In the genomic region with DNA sequence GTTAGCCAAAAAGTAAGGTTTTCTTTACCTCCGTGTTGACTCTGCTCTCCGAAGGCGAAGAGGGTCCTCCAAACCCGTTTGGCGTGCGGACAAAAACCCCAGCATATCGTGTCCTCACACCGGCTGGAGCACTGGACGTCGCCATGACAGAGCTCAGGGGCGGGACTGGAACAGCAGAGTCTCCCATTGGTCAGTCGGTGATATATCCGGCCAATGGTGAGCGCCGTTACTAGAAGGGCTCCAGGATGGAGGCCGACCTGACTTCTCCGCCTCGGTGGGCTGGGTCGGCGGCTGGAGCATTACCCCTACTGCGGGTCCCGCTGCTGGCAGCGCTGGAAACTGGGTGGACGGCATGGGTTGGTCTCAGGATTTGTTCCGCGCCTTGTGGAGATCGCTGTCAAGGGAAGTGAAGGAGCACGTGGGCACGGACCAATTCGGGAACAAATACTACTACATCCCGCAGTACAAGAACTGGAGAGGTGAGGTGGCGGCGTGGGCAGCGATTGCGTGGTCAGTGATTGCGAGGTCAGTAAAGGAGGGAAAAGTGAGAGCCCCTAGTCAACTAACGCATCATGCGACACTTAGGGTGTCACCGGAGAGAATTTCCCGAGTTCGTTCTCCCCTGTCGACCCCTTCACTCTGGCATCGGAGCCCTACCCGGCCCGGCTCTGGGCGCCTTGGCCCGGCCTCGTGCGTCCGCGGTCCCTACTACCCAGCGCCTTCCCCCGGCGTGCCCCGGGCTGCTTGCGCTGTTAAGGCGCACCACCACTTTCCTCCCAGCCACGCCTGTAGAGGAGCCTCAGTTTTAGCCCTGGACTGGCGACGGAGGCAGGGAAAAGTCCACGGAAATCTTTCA, we compare ENCODE assay signal across 1 cellular context.
TF ChIP-seq lines count a peak whose summit lies in the region.

A gene with protein sequence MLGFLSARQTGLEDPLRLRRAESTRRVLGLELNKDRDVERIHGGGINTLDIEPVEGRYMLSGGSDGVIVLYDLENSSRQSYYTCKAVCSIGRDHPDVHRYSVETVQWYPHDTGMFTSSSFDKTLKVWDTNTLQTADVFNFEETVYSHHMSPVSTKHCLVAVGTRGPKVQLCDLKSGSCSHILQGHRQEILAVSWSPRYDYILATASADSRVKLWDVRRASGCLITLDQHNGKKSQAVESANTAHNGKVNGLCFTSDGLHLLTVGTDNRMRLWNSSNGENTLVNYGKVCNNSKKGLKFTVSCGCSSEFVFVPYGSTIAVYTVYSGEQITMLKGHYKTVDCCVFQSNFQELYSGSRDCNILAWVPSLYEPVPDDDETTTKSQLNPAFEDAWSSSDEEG (minus strand): TSS at position 167 of the 856 bp plus-strand sequence. CDS start 62 bp downstream, at position 105.
A gene with protein sequence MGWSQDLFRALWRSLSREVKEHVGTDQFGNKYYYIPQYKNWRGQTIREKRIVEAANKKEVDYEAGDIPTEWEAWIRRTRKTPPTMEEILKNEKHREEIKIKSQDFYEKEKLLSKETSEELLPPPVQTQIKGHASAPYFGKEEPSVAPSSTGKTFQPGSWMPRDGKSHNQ (plus strand): TSS at position 302 of the 856 bp plus-strand sequence. CDS start 51 bp downstream, at position 353.

TF ChIP-seq in K562, 482 proteins besides CTCF, POLR2A, EP300 and RAD21 (continued from another document and continues in another):
- TF ChIP-seq, protein P1, sequence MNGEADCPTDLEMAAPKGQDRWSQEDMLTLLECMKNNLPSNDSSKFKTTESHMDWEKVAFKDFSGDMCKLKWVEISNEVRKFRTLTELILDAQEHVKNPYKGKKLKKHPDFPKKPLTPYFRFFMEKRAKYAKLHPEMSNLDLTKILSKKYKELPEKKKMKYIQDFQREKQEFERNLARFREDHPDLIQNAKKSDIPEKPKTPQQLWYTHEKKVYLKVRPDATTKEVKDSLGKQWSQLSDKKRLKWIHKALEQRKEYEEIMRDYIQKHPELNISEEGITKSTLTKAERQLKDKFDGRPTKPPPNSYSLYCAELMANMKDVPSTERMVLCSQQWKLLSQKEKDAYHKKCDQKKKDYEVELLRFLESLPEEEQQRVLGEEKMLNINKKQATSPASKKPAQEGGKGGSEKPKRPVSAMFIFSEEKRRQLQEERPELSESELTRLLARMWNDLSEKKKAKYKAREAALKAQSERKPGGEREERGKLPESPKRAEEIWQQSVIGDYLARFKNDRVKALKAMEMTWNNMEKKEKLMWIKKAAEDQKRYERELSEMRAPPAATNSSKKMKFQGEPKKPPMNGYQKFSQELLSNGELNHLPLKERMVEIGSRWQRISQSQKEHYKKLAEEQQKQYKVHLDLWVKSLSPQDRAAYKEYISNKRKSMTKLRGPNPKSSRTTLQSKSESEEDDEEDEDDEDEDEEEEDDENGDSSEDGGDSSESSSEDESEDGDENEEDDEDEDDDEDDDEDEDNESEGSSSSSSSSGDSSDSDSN (IDR thresholded peaks at IDR 0.05; ENCODE audit: borderline replicate concordance in 1 of 2, low read depth in 2 of 2, low read length in 2 of 2): peak in 1 of 2 experiments; percentile 40; a peak in 1 of 4 replicates
- TF ChIP-seq MAZ (CRISPR knock-in tag; conservative IDR thresholded peaks at IDR 0.05 in 1 of 2, IDR thresholded peaks at IDR 0.05 in 1 of 2) (no peak; a peak in 1 of 4 replicates), SMAD3 (CRISPR knock-in tag; conservative IDR thresholded peaks at IDR 0.05) (no peak), FUS (optimal IDR thresholded peaks at IDR 0.05; ENCODE audit: low read depth, low read length) (no peak), MCM3 (IDR thresholded peaks at IDR 0.05) (no peak), MAFK (IDR thresholded peaks at IDR 0.05; ENCODE audit: low read length) (no peak), ZNF431 (CRISPR knock-in tag; IDR thresholded peaks at IDR 0.05) (peak; percentile 69; the same call in 1 of the 2 replicates), SMAD1 (IDR thresholded peaks at IDR 0.05; ENCODE audit: low read depth, low read length, partially characterized antibody) (no peak), CREBBP (IDR thresholded peaks at IDR 0.05; ENCODE audit: low read depth, low read length) (no peak), TBL1XR1 (IDR thresholded peaks at IDR 0.05; ENCODE audit: low read length in 2 of 2) (no peak), MIER1 (IDR thresholded peaks at IDR 0.05; ENCODE audit: low read depth) (no peak), ETV6 (IDR thresholded peaks at IDR 0.05; ENCODE audit: borderline replicate concordance in 1 of 2, low read depth in 2 of 2, low read length in 1 of 2) (no peak), ETV6 (CRISPR knock-in tag; IDR thresholded peaks at IDR 0.05; ENCODE audit: borderline replicate concordance) (no peak), CC2D1A (IDR thresholded peaks at IDR 0.05) (no peak; the same call in 1 of the 2 replicates), RFX1 (IDR thresholded peaks at IDR 0.05) (peak; percentile 80), ZNF830 (CRISPR knock-in tag; IDR thresholded peaks at IDR 0.05) (no peak), MTF1 (CRISPR knock-in tag; IDR thresholded peaks at IDR 0.05; ENCODE audit: borderline replicate concordance) (no peak), CEBPB (tag; IDR thresholded peaks at IDR 0.05) (no peak)
- TF ChIP-seq, protein P2, sequence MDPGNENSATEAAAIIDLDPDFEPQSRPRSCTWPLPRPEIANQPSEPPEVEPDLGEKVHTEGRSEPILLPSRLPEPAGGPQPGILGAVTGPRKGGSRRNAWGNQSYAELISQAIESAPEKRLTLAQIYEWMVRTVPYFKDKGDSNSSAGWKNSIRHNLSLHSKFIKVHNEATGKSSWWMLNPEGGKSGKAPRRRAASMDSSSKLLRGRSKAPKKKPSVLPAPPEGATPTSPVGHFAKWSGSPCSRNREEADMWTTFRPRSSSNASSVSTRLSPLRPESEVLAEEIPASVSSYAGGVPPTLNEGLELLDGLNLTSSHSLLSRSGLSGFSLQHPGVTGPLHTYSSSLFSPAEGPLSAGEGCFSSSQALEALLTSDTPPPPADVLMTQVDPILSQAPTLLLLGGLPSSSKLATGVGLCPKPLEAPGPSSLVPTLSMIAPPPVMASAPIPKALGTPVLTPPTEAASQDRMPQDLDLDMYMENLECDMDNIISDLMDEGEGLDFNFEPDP (CRISPR knock-in tag; IDR thresholded peaks at IDR 0.05): no peak
- TF ChIP-seq, protein P3, sequence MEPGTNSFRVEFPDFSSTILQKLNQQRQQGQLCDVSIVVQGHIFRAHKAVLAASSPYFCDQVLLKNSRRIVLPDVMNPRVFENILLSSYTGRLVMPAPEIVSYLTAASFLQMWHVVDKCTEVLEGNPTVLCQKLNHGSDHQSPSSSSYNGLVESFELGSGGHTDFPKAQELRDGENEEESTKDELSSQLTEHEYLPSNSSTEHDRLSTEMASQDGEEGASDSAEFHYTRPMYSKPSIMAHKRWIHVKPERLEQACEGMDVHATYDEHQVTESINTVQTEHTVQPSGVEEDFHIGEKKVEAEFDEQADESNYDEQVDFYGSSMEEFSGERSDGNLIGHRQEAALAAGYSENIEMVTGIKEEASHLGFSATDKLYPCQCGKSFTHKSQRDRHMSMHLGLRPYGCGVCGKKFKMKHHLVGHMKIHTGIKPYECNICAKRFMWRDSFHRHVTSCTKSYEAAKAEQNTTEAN (CRISPR knock-in tag; IDR thresholded peaks at IDR 0.05): no peak
- TF ChIP-seq, protein P4, sequence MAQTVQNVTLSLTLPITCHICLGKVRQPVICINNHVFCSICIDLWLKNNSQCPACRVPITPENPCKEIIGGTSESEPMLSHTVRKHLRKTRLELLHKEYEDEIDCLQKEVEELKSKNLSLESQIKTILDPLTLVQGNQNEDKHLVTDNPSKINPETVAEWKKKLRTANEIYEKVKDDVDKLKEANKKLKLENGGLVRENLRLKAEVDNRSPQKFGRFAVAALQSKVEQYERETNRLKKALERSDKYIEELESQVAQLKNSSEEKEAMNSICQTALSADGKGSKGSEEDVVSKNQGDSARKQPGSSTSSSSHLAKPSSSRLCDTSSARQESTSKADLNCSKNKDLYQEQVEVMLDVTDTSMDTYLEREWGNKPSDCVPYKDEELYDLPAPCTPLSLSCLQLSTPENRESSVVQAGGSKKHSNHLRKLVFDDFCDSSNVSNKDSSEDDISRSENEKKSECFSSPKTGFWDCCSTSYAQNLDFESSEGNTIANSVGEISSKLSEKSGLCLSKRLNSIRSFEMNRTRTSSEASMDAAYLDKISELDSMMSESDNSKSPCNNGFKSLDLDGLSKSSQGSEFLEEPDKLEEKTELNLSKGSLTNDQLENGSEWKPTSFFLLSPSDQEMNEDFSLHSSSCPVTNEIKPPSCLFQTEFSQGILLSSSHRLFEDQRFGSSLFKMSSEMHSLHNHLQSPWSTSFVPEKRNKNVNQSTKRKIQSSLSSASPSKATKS (CRISPR knock-in tag; IDR thresholded peaks at IDR 0.05): no peak
- TF ChIP-seq, protein P5, sequence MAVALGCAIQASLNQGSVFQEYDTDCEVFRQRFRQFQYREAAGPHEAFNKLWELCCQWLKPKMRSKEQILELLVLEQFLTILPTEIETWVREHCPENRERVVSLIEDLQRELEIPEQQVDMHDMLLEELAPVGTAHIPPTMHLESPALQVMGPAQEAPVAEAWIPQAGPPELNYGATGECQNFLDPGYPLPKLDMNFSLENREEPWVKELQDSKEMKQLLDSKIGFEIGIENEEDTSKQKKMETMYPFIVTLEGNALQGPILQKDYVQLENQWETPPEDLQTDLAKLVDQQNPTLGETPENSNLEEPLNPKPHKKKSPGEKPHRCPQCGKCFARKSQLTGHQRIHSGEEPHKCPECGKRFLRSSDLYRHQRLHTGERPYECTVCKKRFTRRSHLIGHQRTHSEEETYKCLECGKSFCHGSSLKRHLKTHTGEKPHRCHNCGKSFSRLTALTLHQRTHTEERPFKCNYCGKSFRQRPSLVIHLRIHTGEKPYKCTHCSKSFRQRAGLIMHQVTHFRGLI (CRISPR knock-in tag; IDR thresholded peaks at IDR 0.05): no peak
- TF ChIP-seq, protein P6, sequence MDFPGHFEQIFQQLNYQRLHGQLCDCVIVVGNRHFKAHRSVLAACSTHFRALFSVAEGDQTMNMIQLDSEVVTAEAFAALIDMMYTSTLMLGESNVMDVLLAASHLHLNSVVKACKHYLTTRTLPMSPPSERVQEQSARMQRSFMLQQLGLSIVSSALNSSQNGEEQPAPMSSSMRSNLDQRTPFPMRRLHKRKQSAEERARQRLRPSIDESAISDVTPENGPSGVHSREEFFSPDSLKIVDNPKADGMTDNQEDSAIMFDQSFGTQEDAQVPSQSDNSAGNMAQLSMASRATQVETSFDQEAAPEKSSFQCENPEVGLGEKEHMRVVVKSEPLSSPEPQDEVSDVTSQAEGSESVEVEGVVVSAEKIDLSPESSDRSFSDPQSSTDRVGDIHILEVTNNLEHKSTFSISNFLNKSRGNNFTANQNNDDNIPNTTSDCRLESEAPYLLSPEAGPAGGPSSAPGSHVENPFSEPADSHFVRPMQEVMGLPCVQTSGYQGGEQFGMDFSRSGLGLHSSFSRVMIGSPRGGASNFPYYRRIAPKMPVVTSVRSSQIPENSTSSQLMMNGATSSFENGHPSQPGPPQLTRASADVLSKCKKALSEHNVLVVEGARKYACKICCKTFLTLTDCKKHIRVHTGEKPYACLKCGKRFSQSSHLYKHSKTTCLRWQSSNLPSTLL (IDR thresholded peaks at IDR 0.05): no peak
- TF ChIP-seq, protein P7, sequence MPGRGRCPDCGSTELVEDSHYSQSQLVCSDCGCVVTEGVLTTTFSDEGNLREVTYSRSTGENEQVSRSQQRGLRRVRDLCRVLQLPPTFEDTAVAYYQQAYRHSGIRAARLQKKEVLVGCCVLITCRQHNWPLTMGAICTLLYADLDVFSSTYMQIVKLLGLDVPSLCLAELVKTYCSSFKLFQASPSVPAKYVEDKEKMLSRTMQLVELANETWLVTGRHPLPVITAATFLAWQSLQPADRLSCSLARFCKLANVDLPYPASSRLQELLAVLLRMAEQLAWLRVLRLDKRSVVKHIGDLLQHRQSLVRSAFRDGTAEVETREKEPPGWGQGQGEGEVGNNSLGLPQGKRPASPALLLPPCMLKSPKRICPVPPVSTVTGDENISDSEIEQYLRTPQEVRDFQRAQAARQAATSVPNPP (IDR thresholded peaks at IDR 0.05; ENCODE audit: borderline replicate concordance, insufficient read depth, insufficient read length): no peak
